In the genomic region with DNA sequence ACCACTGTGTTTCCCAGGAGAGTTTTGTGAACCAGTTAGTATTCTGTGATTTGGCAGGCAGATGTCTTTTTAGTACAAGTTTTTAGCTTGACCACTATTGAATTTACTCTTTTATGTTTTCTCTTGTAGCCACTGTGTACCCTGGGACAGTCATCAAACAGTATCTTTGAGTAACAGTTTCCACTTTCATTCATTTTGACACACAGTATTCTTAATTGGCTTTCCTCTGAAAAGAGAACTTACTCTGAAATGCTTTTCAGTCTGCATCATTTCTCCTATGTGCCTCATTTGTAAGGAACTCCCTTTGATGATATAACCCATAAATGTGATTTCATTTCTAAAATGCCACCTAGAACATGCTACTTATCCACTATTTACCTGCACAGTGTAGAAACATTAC, we compare ENCODE assay signal across 25 cellular contexts.
"Had no signal": no experiment of that assay in that cellular context is flagged by ENCODE, and none has a peak within 500 bp of the region (broad histone marks: within the 10 kb centered on the region; RNA-seq: fewer than 3 reads in every experiment).

No MANE protein-coding gene starts in this region.

- H3K4me1 Mint-ChIP-seq: naive B cell; stimulated activated effector memory CD8-positive, alpha-beta T cell treated with anti-CD3 and anti-CD28 coated beads, Interleukin-12 subunit alpha, Interleukin-12 subunit beta, amount 100 ng/mL, for 72 hours had no signal

- H3K36me3 ChIP-seq: prostate gland, sigmoid colon, suprapubic skin, thyroid gland had no signal

- H3K4me3 Mint-ChIP-seq: naive B cell; nephron; stimulated activated effector memory CD8-positive, alpha-beta T cell treated with anti-CD3 and anti-CD28 coated beads, Interleukin-12 subunit alpha, Interleukin-12 subunit beta, amount 100 ng/mL, for 72 hours; type B pancreatic cell had no signal

- H3K9me3 Mint-ChIP-seq: naive B cell had no signal

- H3K27me3 ChIP-seq: dorsolateral prefrontal cortex, hepatocyte, sigmoid colon, suprapubic skin, thyroid gland had no signal

- H3K4me2 ChIP-seq: hepatocyte had no signal

- ATAC-seq: left cardiac atrium; left ventricle myocardium superior; stimulated activated effector memory CD8-positive, alpha-beta T cell treated with anti-CD3 and anti-CD28 coated beads, Interleukin-12 subunit alpha, Interleukin-12 subunit beta, amount 100 ng/mL, for 72 hours; stimulated activated naive CD8-positive, alpha-beta T cell treated with anti-CD3 and anti-CD28 coated beads, Interleukin-15, Interleukin-2, amounts not matched to agents 100 U/mL and 50 U/mL, for 24 hours had no signal

- H3K79me2 ChIP-seq: hepatocyte, parathyroid adenoma had no signal

- H3K36me3 Mint-ChIP-seq: naive B cell; stimulated activated effector memory CD8-positive, alpha-beta T cell treated with anti-CD3 and anti-CD28 coated beads, Interleukin-12 subunit alpha, Interleukin-12 subunit beta, amount 100 ng/mL, for 72 hours; type B pancreatic cell had no signal

- H3K4me3 ChIP-seq: dorsolateral prefrontal cortex, hepatocyte, lung, prostate gland, sigmoid colon, suprapubic skin, thyroid gland had no signal

- H2AFZ ChIP-seq: hepatocyte, parathyroid adenoma had no signal

- H3K27ac ChIP-seq: hepatocyte, parathyroid adenoma, prostate gland, sigmoid colon, suprapubic skin, thyroid gland had no signal

- H3K9ac ChIP-seq: parathyroid adenoma had no signal

- H3K27me3 Mint-ChIP-seq: naive B cell, type B pancreatic cell had no signal

- H3K9me3 ChIP-seq: prostate gland, sigmoid colon, suprapubic skin, thyroid gland had no signal

- H3K27ac Mint-ChIP-seq: naive B cell; stimulated activated effector memory CD8-positive, alpha-beta T cell treated with anti-CD3 and anti-CD28 coated beads, Interleukin-12 subunit alpha, Interleukin-12 subunit beta, amount 100 ng/mL, for 72 hours; type B pancreatic cell had no signal

- DNase-seq: cortex of kidney; dorsolateral prefrontal cortex; effector CD8-positive, alpha-beta T cell; foreskin melanocyte; head of caudate nucleus; kidney; left cardiac atrium; left ventricle myocardium superior; mesendoderm; naive B cell; occipital lobe; retina; sigmoid colon; stimulated activated CD4-positive, alpha-beta T cell treated with anti-CD3 and anti-CD28 coated beads, Interleukin-4, amount 100 ng/mL, for 1 hour; stimulated activated CD8-positive, alpha-beta memory T cell treated with anti-CD3 and anti-CD28 coated beads, Interleukin-4, amount 100 ng/mL, for 48 hours; stimulated activated naive CD8-positive, alpha-beta T cell treated with anti-CD3 and anti-CD28 coated beads, Interleukin-15, Interleukin-2, amounts not matched to agents 100 U/mL and 50 U/mL, for 24 hours; thyroid gland had no signal

- H3K4me1 ChIP-seq: parathyroid adenoma, prostate gland, thyroid gland had no signal
